Comparison of ENCODE assay signal across 8 cellular contexts in the genomic region with DNA sequence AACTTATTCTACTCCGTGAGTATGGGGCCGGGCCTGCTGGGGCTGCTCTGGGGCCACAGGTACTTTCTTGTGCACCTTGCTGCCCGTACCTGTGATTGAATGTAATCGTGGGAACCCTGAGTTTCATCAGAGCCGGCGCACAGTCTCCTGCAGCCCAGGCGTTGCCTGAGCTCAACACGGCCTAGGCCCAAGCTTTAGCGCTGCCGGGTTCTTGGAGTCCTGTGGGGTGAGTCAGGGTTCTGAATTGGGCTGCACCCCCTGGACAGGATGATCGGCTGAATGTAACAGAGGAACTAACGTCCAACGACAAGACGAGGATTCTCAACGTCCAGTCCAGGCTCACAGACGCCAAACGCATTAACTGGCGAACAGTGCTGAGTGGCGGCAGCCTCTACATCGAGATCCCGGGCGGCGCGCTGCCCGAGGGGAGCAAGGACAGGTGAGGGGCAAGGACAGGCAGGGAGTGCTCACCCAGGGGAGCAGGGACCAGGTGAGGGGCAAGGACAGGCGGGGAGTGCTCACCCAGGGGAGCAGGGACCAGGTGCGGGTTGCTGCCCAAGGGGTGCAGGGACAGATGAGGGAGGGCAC. TPM values are rescaled to one million over a fixed set of nuclear protein-coding genes. Genes with fewer than 3 reads are reported as not detected.
DNase-seq lines count a peak whose midpoint lies in the region; ATAC-seq, FAIRE-seq and TF ChIP-seq lines count a peak whose summit lies in the region.

No MANE protein-coding gene starts in this region.

- FAIRE-seq in HepG2 (lab: Jason Lieb, UNC), result no peak

- H3K9ac ChIP-seq in Loucy (ENCODE audit: low read depth, low read length, poor library complexity, severe bottlenecking) (peak overlapping the region; percentile 96), HepG2 (ENCODE audit: insufficient read depth, low read depth, low read length) (peak overlapping the region; percentile 96; the same call in 1 of the 2 replicates)

- peak overlapping the region; percentile 94 for H3K4me3 ChIP-seq in Loucy (ENCODE audit: low read length, poor library complexity, severe bottlenecking)
- H3K4me3 ChIP-seq in HepG2 (replicated peaks in 1 of 3; ENCODE audit: insufficient read depth in 1 of 3, low read depth in 2 of 3, low read length in 3 of 3), result peak overlapping the region; percentile 93 to 96 (median 94)
- H3K4me3 ChIP-seq in tibial nerve, result peak overlapping the region; percentile 80 to 97 (median 94)

- no peaks in the 10 kb centered on the region for H3K9me3 ChIP-seq in CD4-positive, alpha-beta T cell (ENCODE audit: control insufficient read depth, low read length)
- H3K9me3 ChIP-seq in Loucy (ENCODE audit: insufficient read depth, low read depth, low read length) (no peaks in the 10 kb centered on the region), HepG2 (ENCODE audit: low read length) (no peaks in the 10 kb centered on the region), tibial nerve (no peaks in the 10 kb centered on the region)

- BruUV-seq in HepG2 (replicated peaks; lab: Mats Ljungman, UMichigan), result TSS peak; percentile 32

- H3K79me2 ChIP-seq in Loucy (ENCODE audit: insufficient read depth, low read length) (peaks cover 63% of the 10 kb centered on the region), HepG2 (ENCODE audit: insufficient read depth, low read length) (peaks cover 39% of the 10 kb centered on the region)

- H3K4me1 ChIP-seq in Loucy (ENCODE audit: insufficient read depth, low read length, poor library complexity, severe bottlenecking) (peaks cover 31% of the 10 kb centered on the region), HepG2 (ENCODE audit: insufficient read depth, low read length) (peaks cover 47% of the 10 kb centered on the region), tibial nerve (peaks cover 0 to 73% (median 47%) of the 10 kb centered on the region in 4 donors)

- DNase-seq in CD4-positive, alpha-beta T cell, result peak in 1 of 10 experiments; percentile 21
- DNase-seq in astrocyte of the hippocampus (ENCODE audit: low read depth, low spot score) (peak; percentile 68), HepG2 (ENCODE audit: low spot score) (no peak), tibial nerve (ENCODE audit: low spot score in 2 of 2) (no peak), retina (no peak)
- DNase-seq in stimulated activated CD4-positive, alpha-beta T cell treated with anti-CD3 and anti-CD28 coated beads, Interleukin-4, amount 100 ng/mL, for 24 hours, result no peak

- peaks cover 19% of the 10 kb centered on the region; the same call in 1 of the 2 replicates for H3K36me3 ChIP-seq in Loucy (ENCODE audit: insufficient read depth, low read length)
- peaks cover 4 to 17% of the 10 kb centered on the region in 2 experiments; a peak in 4 of 5 replicates for H3K36me3 ChIP-seq in HepG2 (replicated peaks in 1 of 2; ENCODE audit: control insufficient read depth in 1 of 2, insufficient read depth in 2 of 2, low read length in 2 of 2)
- peaks cover 0 to 30% (median 16%) of the 10 kb centered on the region in 3 donors for H3K36me3 ChIP-seq in tibial nerve

- no peaks in the 10 kb centered on the region for H3K9me3 Mint-ChIP-seq in CD4-positive, alpha-beta T cell

- peaks cover 33% of the 10 kb centered on the region for H3K4me1 Mint-ChIP-seq in CD4-positive, alpha-beta T cell (ENCODE audit: low read depth)

- peaks cover 18% of the 10 kb centered on the region for H3F3A ChIP-seq in Loucy (ENCODE audit: low read depth)

- in situ Hi-C loops in HepG2 (cut with HindIII; ENCODE audit: extremely low pct_ligation_motif_present, low pct_unique_long_range_greater_than_20kb), result no loop called here

- no peak for TF ChIP-seq RAD21 in HepG2 (CRISPR knock-in tag; IDR thresholded peaks at IDR 0.05)

- H3K27ac Mint-ChIP-seq in CD4-positive, alpha-beta T cell, result peak overlapping the region; percentile 97

- no peaks in the 10 kb centered on the region for H3K27me3 Mint-ChIP-seq in CD4-positive, alpha-beta T cell

- 93% methylated on average over 2 of the region's 27 CpGs for WGBS in HepG2 (ENCODE audit: low lambda C conversion rate)
- WGBS in tibial nerve, 2 donors, result 38 to 43% methylated on average over 27 of the region's 27 CpGs

- peak overlapping the region; percentile 91 for H3K27ac ChIP-seq in CD4-positive, alpha-beta T cell (ENCODE audit: low read depth, low read length)
- H3K27ac ChIP-seq in HepG2 (ENCODE audit: extremely low read length, insufficient read depth, low read length) (peak overlapping the region; percentile 60), tibial nerve (peak overlapping the region; percentile 98 to 100 (median 100))

- TF ChIP-seq POLR2A in HepG2 (IDR thresholded peaks at IDR 0.05; ENCODE audit: insufficient read depth in 1 of 2, low read depth in 2 of 2, low read length in 2 of 2) (peak in 1 of 2 experiments; percentile 27; a peak in 1 of 4 replicates), tibial nerve (IDR thresholded peaks at IDR 0.05) (no peak)

- TF ChIP-seq EP300 in HepG2 (IDR thresholded peaks at IDR 0.05; ENCODE audit: low read depth in 2 of 2, low read length in 2 of 2) (no peak), HepG2 (CRISPR knock-in tag; IDR thresholded peaks at IDR 0.05; ENCODE audit: borderline replicate concordance) (no peak), tibial nerve (IDR thresholded peaks at IDR 0.05) (no peak)

- H3K4me2 ChIP-seq in Loucy (ENCODE audit: low read depth, low read length, poor library complexity, severe bottlenecking) (peak overlapping the region; percentile 83), HepG2 (ENCODE audit: low read depth, low read length) (peak overlapping the region; percentile 85)

- no peak for TF ChIP-seq CTCF in CD4-positive, alpha-beta T cell (IDR thresholded peaks at IDR 0.05)
- no peak for TF ChIP-seq CTCF in Loucy (conservative IDR thresholded peaks at IDR 0.05; ENCODE audit: low read length)
- TF ChIP-seq CTCF in HepG2 (CRISPR knock-in tag; IDR thresholded peaks at IDR 0.05), result no peak
- TF ChIP-seq CTCF in tibial nerve (IDR thresholded peaks at IDR 0.05), result no peak

- intact Hi-C loops in CD4-positive, alpha-beta T cell (cut with DNase I, micrococcal nuclease), result loop anchor here (2.0 to 10.0 kb wide), 6 partner anchors 19 to 343 kb away; a partner anchor contains a TSS
- intact Hi-C loops in HepG2 (cut with micrococcal nuclease; ENCODE audit: unreplicated experiment), result loop anchor here (5.0 kb wide), 1 partner anchor 34 kb away; a partner anchor contains a TSS

- H3K9me2 ChIP-seq in Loucy (replicated peaks; ENCODE audit: low read depth, low read length), result no peaks in the 10 kb centered on the region

- H3K4me3 Mint-ChIP-seq in CD4-positive, alpha-beta T cell, result peak overlapping the region; percentile 96

- CTCF ChIA-PET in CD4-positive, alpha-beta T cell (lab: Charles Lee), result interaction anchor here (1.1 to 2.0 kb wide), 3 partner anchors 10 to 115 kb away, joined by 3 to 5 read pairs (median 4); a partner anchor contains a TSS
- CTCF ChIA-PET in HepG2 (lab: Yijun Ruan, JAX; ENCODE audit: low intra/inter-chr PET ratio, low total read pairs), result interaction anchor here (1.2 kb wide), 1 partner anchor 35 kb away, joined by 4 read pairs; a partner anchor contains a TSS

- POLR2A ChIA-PET in CD4-positive, alpha-beta T cell (lab: Charles Lee), result interaction anchor here (0.7 to 11.5 kb wide), 7 partner anchors 15 to 61 kb away, joined by 3 to 195 read pairs (median 4); a partner anchor contains a TSS
- POLR2A ChIA-PET in HepG2 (lab: Yijun Ruan, JAX), result interaction anchor here (0.6 to 2.9 kb wide), 8 partner anchors 12 to 353 kb away, joined by 3 to 11 read pairs (median 4); a partner anchor contains a TSS

- no peaks in the 10 kb centered on the region for H3K27me3 ChIP-seq in CD4-positive, alpha-beta T cell (ENCODE audit: control insufficient read depth, insufficient read depth, low read length)
- H3K27me3 ChIP-seq in Loucy (ENCODE audit: insufficient read depth, low read length, poor library complexity, severe bottlenecking) (peaks cover 12% of the 10 kb centered on the region), HepG2 (ENCODE audit: control insufficient read depth in 1 of 2, insufficient read depth in 2 of 2, low read length in 2 of 2) (no peaks in the 10 kb centered on the region; a peak in 1 of 5 replicates), tibial nerve (no peaks in the 10 kb centered on the region)

- no peak for ATAC-seq in CD4-positive, alpha-beta T cell (ENCODE audit: poor library complexity)
- ATAC-seq in HepG2, result no peak
- ATAC-seq in GM18873 (IDR thresholded peaks at IDR 0.05; ENCODE audit: low FRiP score, unreplicated experiment), result no peak

- H3K36me3 Mint-ChIP-seq in CD4-positive, alpha-beta T cell (ENCODE audit: low read depth), result peaks cover 54% of the 10 kb centered on the region

- H4K20me1 ChIP-seq in Loucy (ENCODE audit: insufficient read depth, low read length, poor library complexity, severe bottlenecking) (peaks cover 52% of the 10 kb centered on the region), HepG2 (ENCODE audit: insufficient read depth, low read length) (peaks cover 58% of the 10 kb centered on the region)

- H2AFZ ChIP-seq in Loucy (ENCODE audit: low read length) (no peak overlapping the region), HepG2 (ENCODE audit: low read length) (no peak overlapping the region)

RNA-seq across cellular contexts. Expression of a gene that starts 10.4 kb away (rescaled TPM):
- not detected for total RNA-seq in CD4-positive, alpha-beta T cell
- not detected in 2 replicates for total RNA-seq in HepG2 (2016; rRNA removed; fragmentation: Illumina TruSeq; extraction: Trizol)
- not detected in 2 replicates for total RNA-seq in HepG2 (2016; cell fraction: cytosol; rRNA removed; fragmentation: Illumina TruSeq; extraction: Trizol; ENCODE audit: low read depth)
- total RNA-seq in HepG2 (2016; cell fraction: insoluble cytoplasmic fraction; rRNA removed; fragmentation: Illumina TruSeq; extraction: Trizol), result not detected in 2 replicates
- total RNA-seq in HepG2 (2016; cell fraction: membrane; rRNA removed; fragmentation: Illumina TruSeq; extraction: Trizol), result not detected in 2 replicates
- not detected in 2 replicates for total RNA-seq in HepG2 (2016; cell fraction: nucleus; rRNA removed; fragmentation: Illumina TruSeq; extraction: Trizol)
- polyA plus RNA-seq in HepG2 (2011; rRNA removed), result not detected in 2 replicates
- not detected in 2 replicates for polyA plus RNA-seq in HepG2 (2011; cell fraction: cytosol; rRNA removed)
- not detected in 2 replicates for polyA plus RNA-seq in HepG2 (2011; cell fraction: nucleus; rRNA removed)
- not detected in 2 replicates for polyA plus RNA-seq in HepG2 (2012)
- not detected in 2 replicates for polyA plus RNA-seq in HepG2 (2016; cell fraction: cytosol; fragmentation: Illumina TruSeq; extraction: Trizol; ENCODE audit: low read depth)
- not detected in 2 replicates for polyA plus RNA-seq in HepG2 (2016; cell fraction: insoluble cytoplasmic fraction; fragmentation: Illumina TruSeq; extraction: Trizol; ENCODE audit: low read depth)
- not detected in 2 replicates for polyA plus RNA-seq in HepG2 (2016; cell fraction: membrane; fragmentation: Illumina TruSeq; extraction: Trizol; ENCODE audit: low read depth)
- polyA plus RNA-seq in HepG2 (2016; cell fraction: nucleus; fragmentation: Illumina TruSeq; extraction: Trizol; ENCODE audit: insufficient read depth, low read depth), result not detected in 2 replicates
- polyA minus RNA-seq in HepG2 (2011; rRNA and poly(A)+ RNA removed; ENCODE audit: low replicate concordance), result not detected in 2 replicates
- not detected in 2 replicates for polyA minus RNA-seq in HepG2 (2011; cell fraction: cytosol; rRNA and poly(A)+ RNA removed)
- polyA minus RNA-seq in HepG2 (2011; cell fraction: nucleus; rRNA and poly(A)+ RNA removed), result not detected in 2 replicates
- 1 to 10 TPM in 2 of 4 donors, under 1 TPM in 2; 0.42 to 4.2 (median 2.2) TPM for total RNA-seq in tibial nerve

RNA-seq across cellular contexts. Expression of a gene that starts 15.4 kb away (rescaled TPM):
- total RNA-seq in CD4-positive, alpha-beta T cell, result under 1 TPM; 0.56 to 0.58 TPM
- total RNA-seq in HepG2 (2016; rRNA removed; fragmentation: Illumina TruSeq; extraction: Trizol) (0.38 and 0.73 TPM in 2 replicates), tibial nerve (not detected)
- 1.1 TPM in 2 replicates for total RNA-seq in HepG2 (2016; cell fraction: cytosol; rRNA removed; fragmentation: Illumina TruSeq; extraction: Trizol; ENCODE audit: low read depth)
- 0.54 and 0.56 TPM in 2 replicates for total RNA-seq in HepG2 (2016; cell fraction: insoluble cytoplasmic fraction; rRNA removed; fragmentation: Illumina TruSeq; extraction: Trizol)
- 0.96 and 1.2 TPM in 2 replicates for total RNA-seq in HepG2 (2016; cell fraction: membrane; rRNA removed; fragmentation: Illumina TruSeq; extraction: Trizol)
- total RNA-seq in HepG2 (2016; cell fraction: nucleus; rRNA removed; fragmentation: Illumina TruSeq; extraction: Trizol), result 0.40 and 0.69 TPM in 2 replicates
- polyA plus RNA-seq in HepG2 (2011; rRNA removed), result 0.16 and 0.39 TPM in 2 replicates
- polyA plus RNA-seq in HepG2 (2011; cell fraction: cytosol; rRNA removed), result 0.27 and 0.36 TPM in 2 replicates
- polyA plus RNA-seq in HepG2 (2011; cell fraction: nucleus; rRNA removed), result 0.29 TPM in 1 of 2 replicates, not detected in the other
- polyA plus RNA-seq in HepG2 (2012), result 0.41 and 0.44 TPM in 2 replicates
- 0.88 and 1.2 TPM in 2 replicates for polyA plus RNA-seq in HepG2 (2016; cell fraction: cytosol; fragmentation: Illumina TruSeq; extraction: Trizol; ENCODE audit: low read depth)
- 0.73 and 0.80 TPM in 2 replicates for polyA plus RNA-seq in HepG2 (2016; cell fraction: insoluble cytoplasmic fraction; fragmentation: Illumina TruSeq; extraction: Trizol; ENCODE audit: low read depth)
- 0.84 and 1.0 TPM in 2 replicates for polyA plus RNA-seq in HepG2 (2016; cell fraction: membrane; fragmentation: Illumina TruSeq; extraction: Trizol; ENCODE audit: low read depth)
- 0.57 and 0.95 TPM in 2 replicates for polyA plus RNA-seq in HepG2 (2016; cell fraction: nucleus; fragmentation: Illumina TruSeq; extraction: Trizol; ENCODE audit: insufficient read depth, low read depth)
- polyA minus RNA-seq in HepG2 (2011; rRNA and poly(A)+ RNA removed; ENCODE audit: low replicate concordance), result not detected in 2 replicates
- polyA minus RNA-seq in HepG2 (2011; cell fraction: cytosol; rRNA and poly(A)+ RNA removed), result not detected in 2 replicates
- not detected in 2 replicates for polyA minus RNA-seq in HepG2 (2011; cell fraction: nucleus; rRNA and poly(A)+ RNA removed)

RNA-seq across cellular contexts. Expression of a gene that starts 22.5 kb away (rescaled TPM):
- 1 to 10 TPM; 3.3 to 3.5 TPM for total RNA-seq in CD4-positive, alpha-beta T cell
- total RNA-seq in HepG2 (2016; rRNA removed; fragmentation: Illumina TruSeq; extraction: Trizol) (0.18 TPM in 1 of 2 replicates, not detected in the other), tibial nerve (1 to 10 TPM in 2 of 4 donors, under 1 TPM in 1, not detected in 1; 0.59 to 5.4 (median 2.1) TPM)
- total RNA-seq in HepG2 (2016; cell fraction: cytosol; rRNA removed; fragmentation: Illumina TruSeq; extraction: Trizol; ENCODE audit: low read depth), result not detected in 2 replicates
- not detected in 2 replicates for total RNA-seq in HepG2 (2016; cell fraction: insoluble cytoplasmic fraction; rRNA removed; fragmentation: Illumina TruSeq; extraction: Trizol)
- total RNA-seq in HepG2 (2016; cell fraction: membrane; rRNA removed; fragmentation: Illumina TruSeq; extraction: Trizol), result 0.09 TPM in 1 of 2 replicates, not detected in the other
- total RNA-seq in HepG2 (2016; cell fraction: nucleus; rRNA removed; fragmentation: Illumina TruSeq; extraction: Trizol), result not detected in 2 replicates
- polyA plus RNA-seq in HepG2 (2011; rRNA removed), result 0.03 and 0.04 TPM in 2 replicates
- 0.05 TPM in 1 of 2 replicates, not detected in the other for polyA plus RNA-seq in HepG2 (2011; cell fraction: cytosol; rRNA removed)
- 1.2 and 2.0 TPM in 2 replicates for polyA plus RNA-seq in HepG2 (2011; cell fraction: nucleus; rRNA removed)
- polyA plus RNA-seq in HepG2 (2012), result 0.08 TPM in 1 of 2 replicates, not detected in the other
- 0.06 TPM in 1 of 2 replicates, not detected in the other for polyA plus RNA-seq in HepG2 (2016; cell fraction: cytosol; fragmentation: Illumina TruSeq; extraction: Trizol; ENCODE audit: low read depth)
- polyA plus RNA-seq in HepG2 (2016; cell fraction: insoluble cytoplasmic fraction; fragmentation: Illumina TruSeq; extraction: Trizol; ENCODE audit: low read depth), result not detected in 2 replicates
- polyA plus RNA-seq in HepG2 (2016; cell fraction: membrane; fragmentation: Illumina TruSeq; extraction: Trizol; ENCODE audit: low read depth), result not detected in 2 replicates
- 0.51 TPM in 2 replicates for polyA plus RNA-seq in HepG2 (2016; cell fraction: nucleus; fragmentation: Illumina TruSeq; extraction: Trizol; ENCODE audit: insufficient read depth, low read depth)
- polyA minus RNA-seq in HepG2 (2011; rRNA and poly(A)+ RNA removed; ENCODE audit: low replicate concordance), result 0.48 and 1.0 TPM in 2 replicates
- not detected in 2 replicates for polyA minus RNA-seq in HepG2 (2011; cell fraction: cytosol; rRNA and poly(A)+ RNA removed)
- 0.62 TPM in 1 of 2 replicates, not detected in the other for polyA minus RNA-seq in HepG2 (2011; cell fraction: nucleus; rRNA and poly(A)+ RNA removed)

RNA-seq across cellular contexts. Expression of a gene that starts 35.0 kb away (rescaled TPM):
- 100 to 1,000 TPM; 186 to 194 TPM for total RNA-seq in CD4-positive, alpha-beta T cell
- 8.8 and 10.1 TPM in 2 replicates for total RNA-seq in HepG2 (2016; rRNA removed; fragmentation: Illumina TruSeq; extraction: Trizol)
- total RNA-seq in HepG2 (2016; cell fraction: cytosol; rRNA removed; fragmentation: Illumina TruSeq; extraction: Trizol; ENCODE audit: low read depth), result 11.7 and 13.9 TPM in 2 replicates
- total RNA-seq in HepG2 (2016; cell fraction: insoluble cytoplasmic fraction; rRNA removed; fragmentation: Illumina TruSeq; extraction: Trizol), result 8.6 and 13.2 TPM in 2 replicates
- total RNA-seq in HepG2 (2016; cell fraction: membrane; rRNA removed; fragmentation: Illumina TruSeq; extraction: Trizol), result 13.1 and 15.2 TPM in 2 replicates
- total RNA-seq in HepG2 (2016; cell fraction: nucleus; rRNA removed; fragmentation: Illumina TruSeq; extraction: Trizol), result 16.1 and 17.8 TPM in 2 replicates
- polyA plus RNA-seq in HepG2 (2011; rRNA removed), result 7.9 and 8.6 TPM in 2 replicates
- polyA plus RNA-seq in HepG2 (2011; cell fraction: cytosol; rRNA removed), result 6.1 and 7.3 TPM in 2 replicates
- polyA plus RNA-seq in HepG2 (2011; cell fraction: nucleus; rRNA removed), result 34.7 and 47.7 TPM in 2 replicates
- 34.0 and 34.2 TPM in 2 replicates for polyA plus RNA-seq in HepG2 (2012)
- polyA plus RNA-seq in HepG2 (2016; cell fraction: cytosol; fragmentation: Illumina TruSeq; extraction: Trizol; ENCODE audit: low read depth), result 12.1 and 13.8 TPM in 2 replicates
- polyA plus RNA-seq in HepG2 (2016; cell fraction: insoluble cytoplasmic fraction; fragmentation: Illumina TruSeq; extraction: Trizol; ENCODE audit: low read depth), result 18.7 and 31.5 TPM in 2 replicates
- polyA plus RNA-seq in HepG2 (2016; cell fraction: membrane; fragmentation: Illumina TruSeq; extraction: Trizol; ENCODE audit: low read depth), result 17.7 and 21.0 TPM in 2 replicates
- 46.1 and 47.0 TPM in 2 replicates for polyA plus RNA-seq in HepG2 (2016; cell fraction: nucleus; fragmentation: Illumina TruSeq; extraction: Trizol; ENCODE audit: insufficient read depth, low read depth)
- 20.0 and 24.2 TPM in 2 replicates for polyA minus RNA-seq in HepG2 (2011; rRNA and poly(A)+ RNA removed; ENCODE audit: low replicate concordance)
- 16.0 and 20.6 TPM in 2 replicates for polyA minus RNA-seq in HepG2 (2011; cell fraction: cytosol; rRNA and poly(A)+ RNA removed)
- polyA minus RNA-seq in HepG2 (2011; cell fraction: nucleus; rRNA and poly(A)+ RNA removed), result 34.1 and 34.2 TPM in 2 replicates
- total RNA-seq in tibial nerve, result 10 to 100 TPM; 21.4 to 84.0 (median 51.8) TPM

RNA-seq across cellular contexts. Expression of a gene that starts 35.5 kb away (rescaled TPM):
- total RNA-seq in CD4-positive, alpha-beta T cell, result 10 to 100 TPM; 21.4 to 23.2 TPM
- total RNA-seq in HepG2 (2016; rRNA removed; fragmentation: Illumina TruSeq; extraction: Trizol) (108 and 130 TPM in 2 replicates), tibial nerve (10 to 100 TPM; 37.3 to 67.5 (median 51.2) TPM)
- total RNA-seq in HepG2 (2016; cell fraction: cytosol; rRNA removed; fragmentation: Illumina TruSeq; extraction: Trizol; ENCODE audit: low read depth), result 129 and 146 TPM in 2 replicates
- total RNA-seq in HepG2 (2016; cell fraction: insoluble cytoplasmic fraction; rRNA removed; fragmentation: Illumina TruSeq; extraction: Trizol), result 99.2 and 143 TPM in 2 replicates
- total RNA-seq in HepG2 (2016; cell fraction: membrane; rRNA removed; fragmentation: Illumina TruSeq; extraction: Trizol), result 198 and 217 TPM in 2 replicates
- 72.7 and 85.2 TPM in 2 replicates for total RNA-seq in HepG2 (2016; cell fraction: nucleus; rRNA removed; fragmentation: Illumina TruSeq; extraction: Trizol)
- polyA plus RNA-seq in HepG2 (2011; rRNA removed), result 70.5 and 89.7 TPM in 2 replicates
- 94.0 and 125 TPM in 2 replicates for polyA plus RNA-seq in HepG2 (2011; cell fraction: cytosol; rRNA removed)
- polyA plus RNA-seq in HepG2 (2011; cell fraction: nucleus; rRNA removed), result 130 and 144 TPM in 2 replicates
- 41.8 and 57.9 TPM in 2 replicates for polyA plus RNA-seq in HepG2 (2012)
- polyA plus RNA-seq in HepG2 (2016; cell fraction: cytosol; fragmentation: Illumina TruSeq; extraction: Trizol; ENCODE audit: low read depth), result 147 and 176 TPM in 2 replicates
- 97.4 and 103 TPM in 2 replicates for polyA plus RNA-seq in HepG2 (2016; cell fraction: insoluble cytoplasmic fraction; fragmentation: Illumina TruSeq; extraction: Trizol; ENCODE audit: low read depth)
- polyA plus RNA-seq in HepG2 (2016; cell fraction: membrane; fragmentation: Illumina TruSeq; extraction: Trizol; ENCODE audit: low read depth), result 170 and 175 TPM in 2 replicates
- polyA plus RNA-seq in HepG2 (2016; cell fraction: nucleus; fragmentation: Illumina TruSeq; extraction: Trizol; ENCODE audit: insufficient read depth, low read depth), result 156 and 163 TPM in 2 replicates
- polyA minus RNA-seq in HepG2 (2011; rRNA and poly(A)+ RNA removed; ENCODE audit: low replicate concordance), result 33.4 and 58.0 TPM in 2 replicates
- polyA minus RNA-seq in HepG2 (2011; cell fraction: cytosol; rRNA and poly(A)+ RNA removed), result 18.1 and 22.7 TPM in 2 replicates
- 23.2 and 28.0 TPM in 2 replicates for polyA minus RNA-seq in HepG2 (2011; cell fraction: nucleus; rRNA and poly(A)+ RNA removed)
